Comparison of ENCODE assay signal across 8 cellular contexts in genomic region chr11:14357843-14358728, GRCh38. TPM values are rescaled to one million over a fixed set of nuclear protein-coding genes. Genes with fewer than 3 reads are reported as not detected.
A peak's percentile ranks its signal among the peaks of the same experiment; 100 is the strongest.
DNase-seq lines count a peak whose midpoint lies in the region; ATAC-seq, FAIRE-seq and TF ChIP-seq lines count a peak whose summit lies in the region.

No MANE protein-coding gene starts in this region.

- CTCF ChIA-PET in Calu3 (lab: Charles Lee): interaction anchor here (0.6 kb wide), 2 partner anchors 36 to 158 kb away, joined by 5 to 8 read pairs; no protein-coding TSS in a partner anchor
- CTCF ChIA-PET in T-cell (lab: Charles Lee): interaction anchor here (0.6 to 1.0 kb wide), 4 partner anchors 50 to 386 kb away, joined by 3 to 8 read pairs (median 3); no protein-coding TSS in a partner anchor
- CTCF ChIA-PET in GM12878 (lab: Yijun Ruan, JAX): interaction anchor here (0.6 to 3.4 kb wide), 6 partner anchors 16 to 69 kb away, joined by 3 to 14 read pairs (median 5); no protein-coding TSS in a partner anchor

- TF ChIP-seq CTCF in Calu3 (IDR thresholded peaks at IDR 0.05; ENCODE audit: unreplicated experiment): no peak
- TF ChIP-seq CTCF in GM12878 (IDR thresholded peaks at IDR 0.05 in 2 of 3, conservative IDR thresholded peaks at IDR 0.05 in 1 of 3; ENCODE audit: control insufficient read depth in 2 of 3, extremely low read depth in 1 of 3, insufficient read depth in 1 of 3, low read depth in 3 of 3, low read length in 3 of 3): 0 out of 6 replicates have a peak, but pooled peaks of 1 of the 3 experiments have one; percentile 0
- TF ChIP-seq CTCF in spleen (IDR thresholded peaks at IDR 0.05 in 8 of 11, conservative IDR thresholded peaks at IDR 0.05 in 3 of 11): no peak

- H3K27ac Mint-ChIP-seq in Calu3 (ENCODE audit: unreplicated experiment): peak overlapping the region; percentile 99
- H3K27ac Mint-ChIP-seq in T-cell: peak overlapping the region; percentile 70 to 74

- H3K4me2 ChIP-seq in GM12878 (ENCODE audit: control insufficient read depth, insufficient read depth): peak overlapping the region; percentile 87

- H3K4me3 Mint-ChIP-seq in Calu3 (ENCODE audit: low read depth, unreplicated experiment) (peak overlapping the region; percentile 99), T-cell (peak overlapping the region; percentile 87 to 96 (median 88))

- peak; percentile 70 for DNase-seq in Calu3
- peak in 27 of 34 experiments; percentile 4 to 37 (median 18) for DNase-seq in T-cell
- DNase-seq in GM12878 (ENCODE audit: low read depth, low spot score): no peak
- peak; percentile 86 for DNase-seq in spleen
- DNase-seq in occipital lobe (lab: John Stamatoyannopoulos, UW): no peak

- TF ChIP-seq POLR2A in GM12878 (IDR thresholded peaks at IDR 0.05; ENCODE audit: low read depth, low read length): no peak
- TF ChIP-seq POLR2A in spleen (IDR thresholded peaks at IDR 0.05): no peak

- SMC1A ChIA-PET in GM12878 (lab: Charles Lee; ENCODE audit: uncharacterized antibody, unreplicated experiment): interaction anchor here (1.0 to 4.4 kb wide), 9 partner anchors 16 to 57 kb away, joined by 3 to 49 read pairs (median 11); no protein-coding TSS in a partner anchor

- peak overlapping the region; percentile 75 for H2AFZ ChIP-seq in GM12878 (ENCODE audit: control insufficient read depth, low read depth, low read length)

- under 1% methylated on average over 54 of the region's 74 CpGs for WGBS in GM12878 (ENCODE audit: insufficient coverage, insufficient replicate concordance, low lambda C conversion rate, missing lambda C conversion rate)
- WGBS in spleen, 5 donors: 0 to 1% (median 1%) methylated on average over 13 to 74 of the region's 74 CpGs

- in situ Hi-C loops in GM12878 (cut with MboI): no loop called here

- FAIRE-seq in GM12878 (lab: Jason Lieb, UNC): peak; percentile 38

- no peaks in the 10 kb centered on the region for H3K9me3 ChIP-seq in GM12878 (replicated peaks; ENCODE audit: control insufficient read depth, insufficient read depth, low read length)
- H3K9me3 ChIP-seq in iPS-20b (ENCODE audit: insufficient read depth, low read depth, low read length): no peaks in the 10 kb centered on the region
- no peaks in the 10 kb centered on the region for H3K9me3 ChIP-seq in spleen

- ATAC-seq in GM19463 (IDR thresholded peaks at IDR 0.05; ENCODE audit: unreplicated experiment) (peak; percentile 42), HG03521 (IDR thresholded peaks at IDR 0.05; ENCODE audit: unreplicated experiment) (peak; percentile 44), T-cell (replicated peaks in 1 of 4) (peak; percentile 57 to 71 (median 68)), GM12878 (peak; percentile 48)

- H3K36me3 Mint-ChIP-seq in Calu3 (ENCODE audit: insufficient read depth, unreplicated experiment): peaks cover 18% of the 10 kb centered on the region
- peaks cover 8% of the 10 kb centered on the region for H3K36me3 Mint-ChIP-seq in T-cell

- H3K27me3 Mint-ChIP-seq in Calu3 (ENCODE audit: unreplicated experiment) (no peaks in the 10 kb centered on the region), T-cell (no peaks in the 10 kb centered on the region)

- peak overlapping the region; percentile 90 for H3K4me3 ChIP-seq in GM12878
- peak overlapping the region; percentile 95 for H3K4me3 ChIP-seq in iPS-20b (ENCODE audit: low read length)
- H3K4me3 ChIP-seq in spleen: peak overlapping the region; percentile 67 to 80 (median 74)

- POLR2A ChIA-PET in T-cell (lab: Charles Lee) (interaction anchor here in 1 of 2 donors (0.6 kb wide), 1 partner anchor 28 kb away, joined by 3 read pairs; no protein-coding TSS in a partner anchor), GM12878 (lab: Charles Lee) (interaction anchor here (0.6 to 4.0 kb wide), 9 partner anchors 28 to 53 kb away, joined by 3 to 18 read pairs (median 3); no protein-coding TSS in a partner anchor)

- TF ChIP-seq EP300 in GM12878 (IDR thresholded peaks at IDR 0.05; ENCODE audit: borderline replicate concordance in 1 of 2, control insufficient read depth in 1 of 2, low read depth in 2 of 2, low read length in 2 of 2): no peak

- H3K4me1 ChIP-seq in GM12878 (ENCODE audit: control insufficient read depth, insufficient read depth, low read length) (peaks cover 4% of the 10 kb centered on the region; the same call in 1 of the 2 replicates), iPS-20b (ENCODE audit: insufficient read depth, low read length) (peaks cover 9% of the 10 kb centered on the region; the same call in 1 of the 2 replicates), spleen (peaks cover 7 to 60% (median 38%) of the 10 kb centered on the region in 6 donors)

- H3K9ac ChIP-seq in GM12878 (ENCODE audit: control insufficient read depth, insufficient read depth, low read length) (peak overlapping the region; percentile 90), iPS-20b (ENCODE audit: low read depth, low read length) (peak overlapping the region; percentile 91; the same call in 1 of the 2 replicates)

- H3K36me3 ChIP-seq in GM12878 (ENCODE audit: control insufficient read depth in 2 of 2, insufficient read depth in 2 of 2, low read length in 1 of 2) (no peaks in the 10 kb centered on the region), iPS-20b (ENCODE audit: insufficient read depth, low read depth, low read length) (no peaks in the 10 kb centered on the region), spleen (no peaks in the 10 kb centered on the region)

- H3K4me1 Mint-ChIP-seq in Calu3 (ENCODE audit: low read depth, unreplicated experiment) (peaks cover 9% of the 10 kb centered on the region), T-cell (peaks cover 33 to 51% (median 42%) of the 10 kb centered on the region in 3 donors)

- RAD21 ChIA-PET in GM12878 (lab: Charles Lee; ENCODE audit: unreplicated experiment): interaction anchor here (0.7 to 3.9 kb wide), 11 partner anchors 18 to 61 kb away, joined by 3 to 15 read pairs (median 4); no protein-coding TSS in a partner anchor

- H3K27ac ChIP-seq in GM12878 (ENCODE audit: control insufficient read depth, insufficient read depth) (peak overlapping the region; percentile 86), iPS-20b (ENCODE audit: low read length) (no peak overlapping the region), spleen (peak overlapping the region; percentile 13 to 93 (median 90))

- peaks cover 57% of the 10 kb centered on the region for H3K79me2 ChIP-seq in GM12878 (ENCODE audit: control insufficient read depth, insufficient read depth, low read length)

- no peak for TF ChIP-seq RAD21 in GM12878 (IDR thresholded peaks at IDR 0.05; ENCODE audit: insufficient read depth, low read depth, low read length)

- intact Hi-C loops in Calu3 (cut with micrococcal nuclease; ENCODE audit: unreplicated experiment): loop anchor here (2.0 to 5.0 kb wide), 2 partner anchors 51 to 61 kb away; no protein-coding TSS in a partner anchor
- intact Hi-C loops in GM12878 (cut with micrococcal nuclease; ENCODE audit: unreplicated experiment): loop anchor here (2.0 kb wide), 2 partner anchors 31 to 49 kb away; no protein-coding TSS in a partner anchor
- intact Hi-C loops in spleen (cut with DNase I; ENCODE audit: low total_unique reads): no loop called here

- TSS peak; percentile 54 for BruUV-seq in Calu3 (replicated peaks; lab: Mats Ljungman, UMichigan)
- no TSS peak for BruUV-seq in GM12878 (replicated peaks; lab: Mats Ljungman, UMichigan)

- no peaks in the 10 kb centered on the region for H4K20me1 ChIP-seq in GM12878 (ENCODE audit: control insufficient read depth, insufficient read depth)

- H3K27me3 ChIP-seq in GM12878 (replicated peaks in 1 of 2; ENCODE audit: control insufficient read depth in 2 of 2, insufficient read depth in 2 of 2, low read length in 1 of 2): no peaks in the 10 kb centered on the region
- peaks cover 9% of the 10 kb centered on the region for H3K27me3 ChIP-seq in iPS-20b (ENCODE audit: insufficient read depth, low read length)
- H3K27me3 ChIP-seq in spleen (replicated peaks in 1 of 7): peaks cover 0 to 24% (median 3%) of the 10 kb centered on the region in 7 donors

- H3K9me3 Mint-ChIP-seq in Calu3 (ENCODE audit: low read depth, unreplicated experiment) (no peaks in the 10 kb centered on the region), T-cell (no peaks in the 10 kb centered on the region)

TF ChIP-seq in GM12878, 131 proteins besides CTCF, POLR2A, EP300 and RAD21 (continues in another document):
- TF ChIP-seq SKIL (IDR thresholded peaks at IDR 0.05; ENCODE audit: low read depth, poor library complexity, severe bottlenecking): peak; percentile 19
- no peak for TF ChIP-seq RAD51 (IDR thresholded peaks at IDR 0.05)

RNA-seq across cellular contexts. Expression of gene RRAS2, which starts 0.9 kb away (rescaled TPM):
- total RNA-seq in Calu3 (2022) (37.2 and 42.8 TPM in 2 replicates), T-cell (10 to 100 TPM; 17.9 to 30.2 (median 18.5) TPM), GM12878 (2014; rRNA removed) (46.9 and 53.9 TPM in 2 replicates), GM12878 (2014; rRNA removed; fragmentation: Illumina TruSeq; extraction: Trizol) (45.8 and 49.2 TPM in 2 replicates), GM12878 (2021) (51.3 and 52.2 TPM in 2 replicates), spleen (10 to 100 TPM; 28.8 to 45.8 (median 42.0) TPM), occipital lobe (26.8 TPM)
- total RNA-seq in GM12878 (2013; cell fraction: nucleolus; rRNA removed): 36.5 and 45.1 TPM in 2 replicates
- polyA plus RNA-seq in GM12878 (2011; ENCODE audit: low read depth): 21.4 TPM
- polyA plus RNA-seq in GM12878 (2011; rRNA removed) (66.3 and 111 TPM in 2 replicates), GM12878 (2014; fragmentation: Illumina TruSeq; extraction: Trizol) (72.4 and 86.7 TPM in 2 replicates), GM12878 (2014; fragmentation: Nextera tagmentation; extraction: Ambion mirVana) (10 to 100 TPM; 26.9 to 33.3 TPM), GM12878 (2014; rRNA removed) (37.4 and 41.8 TPM in 2 replicates), GM12878 (2016; fragmentation: Nextera tagmentation; extraction: Ambion mirVana) (10 to 100 TPM; 40.0 to 45.0 TPM), spleen (10 to 100 TPM; 23.7 to 31.2 (median 27.9) TPM)
- polyA plus RNA-seq in GM12878 (2011; cell fraction: cytosol; rRNA removed): 19.5 and 19.9 TPM in 2 replicates
- polyA plus RNA-seq in GM12878 (2011; cell fraction: nucleus; rRNA removed): 17.0 and 21.5 TPM in 2 replicates
- polyA plus RNA-seq in GM12878 (2012): 34.4 and 46.5 TPM in 2 replicates
- 17.7 and 26.6 TPM in 2 replicates for polyA minus RNA-seq in GM12878 (2011; rRNA and poly(A)+ RNA removed)
- 15.4 and 16.7 TPM in 2 replicates for polyA minus RNA-seq in GM12878 (2011; cell fraction: cytosol; rRNA and poly(A)+ RNA removed)
- polyA minus RNA-seq in GM12878 (2011; cell fraction: nucleus; rRNA and poly(A)+ RNA removed): 12.6 and 20.9 TPM in 2 replicates

Comparison
In these comparisons a context has a peak if more than half of its experiments do, and no peak if none do; other contexts are left out.
1. DNase-seq: peak in Calu3 (single experiment), T-cell (27 of 34) and spleen (single experiment); none in GM12878 (single experiment) and occipital lobe (single experiment).
2. Peak in every context shown above with its lines, with median percentiles within 50 percentile points of each other: ATAC-seq and H3K4me3 ChIP-seq.